In the genomic region with DNA sequence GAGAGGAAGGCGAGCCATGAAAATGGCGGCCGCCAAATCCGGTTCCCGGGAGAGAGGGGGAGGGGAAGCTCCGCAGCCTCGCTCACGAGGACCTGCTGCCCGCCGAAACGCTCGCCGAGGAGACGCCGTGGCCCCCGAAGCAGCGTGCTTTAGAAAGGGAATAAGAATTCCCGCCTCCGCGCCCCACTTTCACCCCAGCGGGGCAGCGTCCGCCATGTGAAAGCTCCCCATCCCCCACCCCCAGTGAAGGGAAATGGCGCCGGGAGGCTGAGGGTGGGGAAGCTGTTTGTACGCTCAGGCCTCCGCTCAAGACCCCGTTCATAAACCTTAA, we compare ENCODE assay signal across 8 cellular contexts. TPM values are rescaled to one million over a fixed set of nuclear protein-coding genes. Genes with fewer than 3 reads are reported as not detected.
DNase-seq lines count a peak whose midpoint lies in the region.

No MANE protein-coding gene starts in this region.

- peak; percentile 90 for DNase-seq in CD1c-positive myeloid dendritic cell (ENCODE audit: extremely low spot score)
- peak; percentile 65 for DNase-seq in H7
- peak; percentile 40 for DNase-seq in NCI-H2196 treated with DMSO at 0.1 percent for 48 hours (lab: John Stamatoyannopoulos, UW; ENCODE audit: unreplicated experiment)
- peak; percentile 65 to 69 for DNase-seq in activated CD4-positive, alpha-beta T cell treated with anti-CD3 and anti-CD28 coated beads, Interleukin-2, amount 50 U/mL, for 4 hours
- peak; percentile 58 to 66 for DNase-seq in lung microvascular endothelial cell (ENCODE audit: low read depth in 2 of 2)
- peak; percentile 55 to 70 (median 62) for DNase-seq in stimulated activated CD4-positive, alpha-beta T cell treated with anti-CD3 and anti-CD28 coated beads, TNF-alpha, amount 100 ng/mL, for 48 hours (ENCODE audit: low read depth in 3 of 3)
- DNase-seq in cortex of kidney (lab: John Stamatoyannopoulos, UW), result no peak

- H3K27me3 Mint-ChIP-seq in dendritic cell treated with granulocyte-macrophage colony-stimulating factor and Interleukin-4, amounts not matched to agents 40 ng/mL and 50 ng/mL, for 4 days, result no peaks in the 10 kb centered on the region

- peak overlapping the region; percentile 95 for H3K4me3 ChIP-seq in H7 (ENCODE audit: insufficient read depth, low read depth, low read length)

- peaks cover 38% of the 10 kb centered on the region for H3K4me1 Mint-ChIP-seq in dendritic cell treated with granulocyte-macrophage colony-stimulating factor and Interleukin-4, amounts not matched to agents 40 ng/mL and 50 ng/mL, for 4 days (ENCODE audit: low read depth)

- H3K27ac Mint-ChIP-seq in dendritic cell treated with granulocyte-macrophage colony-stimulating factor and Interleukin-4, amounts not matched to agents 40 ng/mL and 50 ng/mL, for 4 days, result peak overlapping the region; percentile 100

- peaks cover 24% of the 10 kb centered on the region for H3K36me3 ChIP-seq in H7 (replicated peaks; ENCODE audit: control insufficient read depth, insufficient read depth, low read length)

- intact Hi-C loops in dendritic cell treated with granulocyte-macrophage colony-stimulating factor and Interleukin-4, amounts not matched to agents 40 ng/mL and 50 ng/mL, for 4 days (cut with micrococcal nuclease), result loop anchor here (2.0 to 5.0 kb wide), 4 partner anchors 92 to 303 kb away; a partner anchor contains a TSS

- no peaks in the 10 kb centered on the region for H3K9me3 Mint-ChIP-seq in dendritic cell treated with granulocyte-macrophage colony-stimulating factor and Interleukin-4, amounts not matched to agents 40 ng/mL and 50 ng/mL, for 4 days

- H3K27me3 ChIP-seq in H7 (ENCODE audit: control insufficient read depth, insufficient read depth, low read length), result no peaks in the 10 kb centered on the region

- peaks cover 72% of the 10 kb centered on the region for H3K36me3 Mint-ChIP-seq in dendritic cell treated with granulocyte-macrophage colony-stimulating factor and Interleukin-4, amounts not matched to agents 40 ng/mL and 50 ng/mL, for 4 days (ENCODE audit: low read depth)

- peak overlapping the region; percentile 99 for H3K4me3 Mint-ChIP-seq in dendritic cell treated with granulocyte-macrophage colony-stimulating factor and Interleukin-4, amounts not matched to agents 40 ng/mL and 50 ng/mL, for 4 days

RNA-seq across cellular contexts. Expression of a gene that starts 0.5 kb away (rescaled TPM):
- total RNA-seq in H7 (2014; rRNA removed; shearing (Covaris generic)), result 223 and 239 TPM in 2 replicates
- 67.1 and 89.4 TPM in 2 replicates for total RNA-seq in lung microvascular endothelial cell

RNA-seq across cellular contexts. Expression of a gene that starts 1.5 kb away (rescaled TPM):
- 170 and 231 TPM in 2 replicates for total RNA-seq in H7 (2014; rRNA removed; shearing (Covaris generic))
- 95.0 and 103 TPM in 2 replicates for total RNA-seq in lung microvascular endothelial cell

RNA-seq across cellular contexts. Expression of a gene that starts 48.1 kb away (rescaled TPM):
- total RNA-seq in H7 (2014; rRNA removed; shearing (Covaris generic)), result 69.0 and 118 TPM in 2 replicates
- 10.3 and 19.4 TPM in 2 replicates for total RNA-seq in lung microvascular endothelial cell
